1 cellular context compared by ENCODE assay signal in genomic region chr4:2963185-2964076, GRCh38.
TF ChIP-seq lines count a peak whose summit lies in the region.

Gene GRK4, plus strand, starts transcription at chr4:2963571. Its CDS starts 500 bp downstream, at chr4:2964071.
Gene NOP14, minus strand, starts transcription at chr4:2963406. Its CDS starts 87 bp downstream, at chr4:2963319.

TF ChIP-seq in K562, 482 proteins besides CTCF, POLR2A, EP300 and RAD21 (continued from another document and continues in another):
- peak in 1 of 2 experiments; percentile 96 for TF ChIP-seq AFF1 (IDR thresholded peaks at IDR 0.05; ENCODE audit: low read depth in 1 of 2, partially characterized antibody in 2 of 2)
- no peak for TF ChIP-seq LEF1 (IDR thresholded peaks at IDR 0.05)
- TF ChIP-seq PRDM10 (IDR thresholded peaks at IDR 0.05; ENCODE audit: partially characterized antibody), result no peak
- peak; percentile 87 for TF ChIP-seq GMEB1 (CRISPR knock-in tag; IDR thresholded peaks at IDR 0.05)
- TF ChIP-seq ARID3B (CRISPR knock-in tag; IDR thresholded peaks at IDR 0.05; ENCODE audit: borderline replicate concordance), result 0 out of 2 replicates have a peak, but pooled peaks have one; percentile 55
- no peak for TF ChIP-seq ZNF140 (CRISPR knock-in tag; IDR thresholded peaks at IDR 0.05)
- no peak for TF ChIP-seq KLF6 (CRISPR knock-in tag; IDR thresholded peaks at IDR 0.05; ENCODE audit: borderline replicate concordance)
- TF ChIP-seq CHD1 (IDR thresholded peaks at IDR 0.05; ENCODE audit: low read length), result peak; percentile 19
- TF ChIP-seq NEUROD1 (IDR thresholded peaks at IDR 0.05; ENCODE audit: borderline replicate concordance, low read depth, low read length, partially characterized antibody), result peak; percentile 86
- TF ChIP-seq CHCHD3 (CRISPR knock-in tag; IDR thresholded peaks at IDR 0.05), result peak; percentile 12; the same call in 1 of the 2 replicates
- no peak for TF ChIP-seq NCOR1 (IDR thresholded peaks at IDR 0.05)
- no peak for TF ChIP-seq CAMTA2 (CRISPR knock-in tag; conservative IDR thresholded peaks at IDR 0.05)
- no peak for TF ChIP-seq TFAM (CRISPR knock-in tag; conservative IDR thresholded peaks at IDR 0.05)
- TF ChIP-seq ZNF3 (CRISPR knock-in tag; IDR thresholded peaks at IDR 0.05), result no peak
- TF ChIP-seq, protein P1, sequence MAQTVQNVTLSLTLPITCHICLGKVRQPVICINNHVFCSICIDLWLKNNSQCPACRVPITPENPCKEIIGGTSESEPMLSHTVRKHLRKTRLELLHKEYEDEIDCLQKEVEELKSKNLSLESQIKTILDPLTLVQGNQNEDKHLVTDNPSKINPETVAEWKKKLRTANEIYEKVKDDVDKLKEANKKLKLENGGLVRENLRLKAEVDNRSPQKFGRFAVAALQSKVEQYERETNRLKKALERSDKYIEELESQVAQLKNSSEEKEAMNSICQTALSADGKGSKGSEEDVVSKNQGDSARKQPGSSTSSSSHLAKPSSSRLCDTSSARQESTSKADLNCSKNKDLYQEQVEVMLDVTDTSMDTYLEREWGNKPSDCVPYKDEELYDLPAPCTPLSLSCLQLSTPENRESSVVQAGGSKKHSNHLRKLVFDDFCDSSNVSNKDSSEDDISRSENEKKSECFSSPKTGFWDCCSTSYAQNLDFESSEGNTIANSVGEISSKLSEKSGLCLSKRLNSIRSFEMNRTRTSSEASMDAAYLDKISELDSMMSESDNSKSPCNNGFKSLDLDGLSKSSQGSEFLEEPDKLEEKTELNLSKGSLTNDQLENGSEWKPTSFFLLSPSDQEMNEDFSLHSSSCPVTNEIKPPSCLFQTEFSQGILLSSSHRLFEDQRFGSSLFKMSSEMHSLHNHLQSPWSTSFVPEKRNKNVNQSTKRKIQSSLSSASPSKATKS (CRISPR knock-in tag; IDR thresholded peaks at IDR 0.05), result no peak
- TF ChIP-seq GATAD2B (IDR thresholded peaks at IDR 0.05; ENCODE audit: borderline replicate concordance), result 0 out of 2 replicates have a peak, but pooled peaks have one; percentile 30
- peak in 1 of 2 experiments; percentile 90; a peak in 2 of 4 replicates for TF ChIP-seq ZNF639 (CRISPR knock-in tag; conservative IDR thresholded peaks at IDR 0.05 in 1 of 2, IDR thresholded peaks at IDR 0.05 in 1 of 2)
- no peak for TF ChIP-seq RBM39 (optimal IDR thresholded peaks at IDR 0.05; ENCODE audit: low read depth, low read length)
- no peak for TF ChIP-seq PTBP1 (IDR thresholded peaks at IDR 0.05; ENCODE audit: low read depth, low read length)
- TF ChIP-seq, protein P2, sequence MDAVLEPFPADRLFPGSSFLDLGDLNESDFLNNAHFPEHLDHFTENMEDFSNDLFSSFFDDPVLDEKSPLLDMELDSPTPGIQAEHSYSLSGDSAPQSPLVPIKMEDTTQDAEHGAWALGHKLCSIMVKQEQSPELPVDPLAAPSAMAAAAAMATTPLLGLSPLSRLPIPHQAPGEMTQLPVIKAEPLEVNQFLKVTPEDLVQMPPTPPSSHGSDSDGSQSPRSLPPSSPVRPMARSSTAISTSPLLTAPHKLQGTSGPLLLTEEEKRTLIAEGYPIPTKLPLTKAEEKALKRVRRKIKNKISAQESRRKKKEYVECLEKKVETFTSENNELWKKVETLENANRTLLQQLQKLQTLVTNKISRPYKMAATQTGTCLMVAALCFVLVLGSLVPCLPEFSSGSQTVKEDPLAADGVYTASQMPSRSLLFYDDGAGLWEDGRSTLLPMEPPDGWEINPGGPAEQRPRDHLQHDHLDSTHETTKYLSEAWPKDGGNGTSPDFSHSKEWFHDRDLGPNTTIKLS (IDR thresholded peaks at IDR 0.05; ENCODE audit: borderline replicate concordance, low read depth), result peak; percentile 98
- TF ChIP-seq ZNF644 (tag; IDR thresholded peaks at IDR 0.05; ENCODE audit: low read depth), result peak; percentile 80; the same call in 1 of the 2 replicates
- no peak for TF ChIP-seq ZNF146 (CRISPR knock-in tag; IDR thresholded peaks at IDR 0.05; ENCODE audit: unreplicated experiment)
- TF ChIP-seq STAG1 (CRISPR knock-in tag; IDR thresholded peaks at IDR 0.05; ENCODE audit: borderline replicate concordance), result peak; percentile 31; the same call in 1 of the 2 replicates
- peak; percentile 60; the same call in 1 of the 2 replicates for TF ChIP-seq ARID4B (CRISPR knock-in tag; IDR thresholded peaks at IDR 0.05)
- TF ChIP-seq DMBX1 (CRISPR knock-in tag; IDR thresholded peaks at IDR 0.05; ENCODE audit: borderline replicate concordance), result peak; percentile 59; the same call in 1 of the 2 replicates
- TF ChIP-seq NR2F6 (CRISPR knock-in tag; IDR thresholded peaks at IDR 0.05), result no peak
- no peak for TF ChIP-seq WHSC1 (IDR thresholded peaks at IDR 0.05; ENCODE audit: low read length)
- TF ChIP-seq HCFC1 (IDR thresholded peaks at IDR 0.05; ENCODE audit: low read depth, low read length), result peak; percentile 99
- no peak for TF ChIP-seq EHMT2 (IDR thresholded peaks at IDR 0.05)
- no peak for TF ChIP-seq THRB (CRISPR knock-in tag; conservative IDR thresholded peaks at IDR 0.05)
- no peak for TF ChIP-seq ZEB2 (IDR thresholded peaks at IDR 0.05)
